Comparison of ENCODE assay signal across 8 cellular contexts in the genomic region with DNA sequence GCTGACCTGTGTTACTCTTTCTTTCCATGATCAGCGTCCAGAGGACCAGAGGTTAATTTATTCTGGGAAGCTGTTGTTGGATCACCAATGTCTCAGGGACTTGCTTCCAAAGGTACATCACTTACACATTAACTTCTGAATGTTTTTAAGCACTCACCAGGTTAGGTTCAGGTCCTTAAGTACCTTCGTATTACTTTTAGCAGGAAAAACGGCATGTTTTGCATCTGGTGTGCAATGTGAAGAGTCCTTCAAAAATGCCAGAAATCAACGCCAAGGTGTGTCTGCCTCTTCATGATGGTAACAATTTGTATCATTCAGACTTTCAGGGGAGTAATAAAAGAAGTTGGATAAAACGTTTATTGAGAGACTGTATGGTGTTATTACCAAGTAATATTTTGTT. TPM values are rescaled to one million over a fixed set of nuclear protein-coding genes. Genes with fewer than 3 reads are reported as not detected.
DNase-seq lines count a peak whose midpoint lies in the region; ATAC-seq and TF ChIP-seq lines count a peak whose summit lies in the region.

No MANE protein-coding gene starts in this region.

- 48 to 67% (median 60%) methylated on average over 5 of the region's 5 CpGs for WGBS in spleen, 5 donors

- peak overlapping the region; percentile 96 for H3K4me3 Mint-ChIP-seq in T-helper 17 cell

- H3K4me3 ChIP-seq in fibroblast of mammary gland (ENCODE audit: control insufficient read depth, low read depth, low read length) (peak overlapping the region; percentile 97), spleen (peak overlapping the region in 7 of 8 donors; percentile 11 to 96 (median 82))

- H3K27ac ChIP-seq in spleen, result peak overlapping the region in 5 of 8 donors; percentile 96 to 99 (median 99)

- no peak for TF ChIP-seq CTCF in fibroblast of mammary gland (conservative IDR thresholded peaks at IDR 0.05; ENCODE audit: control insufficient read depth, insufficient read depth, low read depth, low read length)
- no peak for TF ChIP-seq CTCF in spleen (IDR thresholded peaks at IDR 0.05 in 8 of 11, conservative IDR thresholded peaks at IDR 0.05 in 3 of 11)

- peaks cover 51% of the 10 kb centered on the region for H3K4me1 Mint-ChIP-seq in T-helper 17 cell

- H3K27ac Mint-ChIP-seq in T-helper 17 cell, result peak overlapping the region; percentile 99

- DNase-seq in DMS79 treated with DMSO at 0.1 percent for 48 hours (lab: John Stamatoyannopoulos, UW), result peak; percentile 46
- no peak for DNase-seq in DMS79 (lab: John Stamatoyannopoulos, UW)
- no peak for DNase-seq in T-helper 17 cell
- no peak for DNase-seq in fibroblast of mammary gland (ENCODE audit: low read depth)
- DNase-seq in spleen, result no peak
- no peak for DNase-seq in occipital lobe (lab: John Stamatoyannopoulos, UW)

- intact Hi-C loops in spleen (cut with DNase I; ENCODE audit: low total_unique reads), result no loop called here

- TF ChIP-seq POLR2A in spleen (IDR thresholded peaks at IDR 0.05), result no peak

- H3K9me3 ChIP-seq in T-helper 17 cell (ENCODE audit: control insufficient read depth, low read length, poor library complexity, severe bottlenecking) (no peaks in the 10 kb centered on the region), spleen (no peaks in the 10 kb centered on the region)

- ATAC-seq in T-helper 17 cell (no peak), HG03039 (IDR thresholded peaks at IDR 0.05; ENCODE audit: unreplicated experiment) (no peak), GM21619 (IDR thresholded peaks at IDR 0.05; ENCODE audit: unreplicated experiment) (no peak)

- peaks cover 39 to 88% (median 84%) of the 10 kb centered on the region in 6 donors for H3K4me1 ChIP-seq in spleen

- peaks cover 5 to 61% (median 50%) of the 10 kb centered on the region in 6 donors for H3K36me3 ChIP-seq in spleen

- H3K27me3 Mint-ChIP-seq in T-helper 17 cell, result no peaks in the 10 kb centered on the region

- H3K27me3 ChIP-seq in spleen (replicated peaks in 1 of 7), result no peaks in the 10 kb centered on the region

- peaks cover 11% of the 10 kb centered on the region for H3K36me3 Mint-ChIP-seq in T-helper 17 cell (ENCODE audit: low read depth)

RNA-seq across cellular contexts. Expression of a gene that starts 3.3 kb away (rescaled TPM):
- total RNA-seq in T-helper 17 cell (100 to 1,000 TPM; 225 to 255 TPM), spleen (100 to 1,000 TPM; 162 to 370 (median 205) TPM), occipital lobe (49.8 TPM)
- 100 to 1,000 TPM in 1 of 3 donors, 10 to 100 TPM in 2; 84.1 to 105 (median 92.5) TPM for polyA plus RNA-seq in spleen

RNA-seq across cellular contexts. Expression of a gene that starts 26.5 kb away (rescaled TPM):
- total RNA-seq in T-helper 17 cell (1 to 10 TPM in 1 of 2 donors, not detected in 1; 2.3 TPM), spleen (10 to 100 TPM; 15.4 to 73.8 (median 34.5) TPM), occipital lobe (0.62 TPM)
- polyA plus RNA-seq in spleen, result 10 to 100 TPM in 1 of 3 donors, 1 to 10 TPM in 2; 7.6 to 13.8 (median 9.8) TPM

RNA-seq across cellular contexts. Expression of a gene that starts 54.2 kb away (rescaled TPM):
- 100 to 1,000 TPM; 381 to 578 TPM for total RNA-seq in T-helper 17 cell
- total RNA-seq in spleen, result 100 to 1,000 TPM; 206 to 401 (median 237) TPM
- 100 to 1,000 TPM in 2 of 3 donors, 10 to 100 TPM in 1; 52.0 to 175 (median 161) TPM for polyA plus RNA-seq in spleen
- total RNA-seq in occipital lobe, result 2.0 TPM

Comparison
In these comparisons a context has a peak if more than half of its experiments do, and no peak if none do; other contexts are left out.
1. RNA of a gene that starts 26.5 kb away (total RNA-seq): 15.4 to 73.8 TPM in spleen; 2.3 TPM in T-helper 17 cell and 0.62 TPM in occipital lobe (single experiment); every median in the first group is over 4 times any median in the second.
2. RNA of a gene that starts 54.2 kb away (total RNA-seq): 381 to 578 TPM in T-helper 17 cell and 206 to 401 TPM in spleen; 2.0 TPM in occipital lobe (single experiment); every median in the first group is over 10 times any median in the second.